ENCODE assay signal across 1 cellular context in the genomic region with DNA sequence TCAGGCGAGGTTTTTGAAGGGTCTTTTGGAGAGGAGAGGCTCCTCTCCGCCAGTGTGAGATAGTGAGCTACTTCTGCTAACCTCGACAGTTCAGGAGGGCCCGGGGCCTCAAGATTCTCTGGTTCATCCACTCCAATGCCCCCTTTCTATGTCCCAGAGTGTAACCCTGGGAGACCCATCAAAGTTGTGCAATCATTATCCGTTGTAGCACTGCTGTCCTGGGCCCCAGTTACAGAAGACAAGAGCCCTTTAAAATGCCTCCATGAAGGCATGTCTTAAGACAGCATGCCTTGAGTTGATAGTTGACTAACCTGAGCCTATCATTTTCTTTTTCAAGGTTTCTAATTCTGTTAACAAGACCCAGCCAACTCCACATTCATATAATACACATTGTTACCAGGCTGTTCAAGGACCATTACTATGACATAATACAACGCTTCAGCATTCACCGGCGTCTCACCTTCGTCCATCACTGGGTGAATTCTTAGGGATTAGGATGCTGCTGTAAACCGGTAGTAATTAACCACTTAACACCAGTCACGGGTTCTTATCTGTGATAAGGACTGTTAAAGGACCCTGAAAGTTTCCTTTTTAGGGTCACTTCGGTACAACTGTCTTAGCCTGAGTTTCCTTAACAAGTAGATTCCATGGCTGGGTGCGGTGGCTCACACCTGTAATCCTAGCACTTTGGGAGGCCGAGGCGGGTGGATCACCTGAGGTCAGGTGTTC.
TF ChIP-seq lines count a peak whose summit lies in the region.

No MANE protein-coding gene starts in this region.

TF ChIP-seq in GM23338, 12 proteins besides CTCF, POLR2A, EP300 and RAD21 (continued from another document):
- TF ChIP-seq, protein P1, sequence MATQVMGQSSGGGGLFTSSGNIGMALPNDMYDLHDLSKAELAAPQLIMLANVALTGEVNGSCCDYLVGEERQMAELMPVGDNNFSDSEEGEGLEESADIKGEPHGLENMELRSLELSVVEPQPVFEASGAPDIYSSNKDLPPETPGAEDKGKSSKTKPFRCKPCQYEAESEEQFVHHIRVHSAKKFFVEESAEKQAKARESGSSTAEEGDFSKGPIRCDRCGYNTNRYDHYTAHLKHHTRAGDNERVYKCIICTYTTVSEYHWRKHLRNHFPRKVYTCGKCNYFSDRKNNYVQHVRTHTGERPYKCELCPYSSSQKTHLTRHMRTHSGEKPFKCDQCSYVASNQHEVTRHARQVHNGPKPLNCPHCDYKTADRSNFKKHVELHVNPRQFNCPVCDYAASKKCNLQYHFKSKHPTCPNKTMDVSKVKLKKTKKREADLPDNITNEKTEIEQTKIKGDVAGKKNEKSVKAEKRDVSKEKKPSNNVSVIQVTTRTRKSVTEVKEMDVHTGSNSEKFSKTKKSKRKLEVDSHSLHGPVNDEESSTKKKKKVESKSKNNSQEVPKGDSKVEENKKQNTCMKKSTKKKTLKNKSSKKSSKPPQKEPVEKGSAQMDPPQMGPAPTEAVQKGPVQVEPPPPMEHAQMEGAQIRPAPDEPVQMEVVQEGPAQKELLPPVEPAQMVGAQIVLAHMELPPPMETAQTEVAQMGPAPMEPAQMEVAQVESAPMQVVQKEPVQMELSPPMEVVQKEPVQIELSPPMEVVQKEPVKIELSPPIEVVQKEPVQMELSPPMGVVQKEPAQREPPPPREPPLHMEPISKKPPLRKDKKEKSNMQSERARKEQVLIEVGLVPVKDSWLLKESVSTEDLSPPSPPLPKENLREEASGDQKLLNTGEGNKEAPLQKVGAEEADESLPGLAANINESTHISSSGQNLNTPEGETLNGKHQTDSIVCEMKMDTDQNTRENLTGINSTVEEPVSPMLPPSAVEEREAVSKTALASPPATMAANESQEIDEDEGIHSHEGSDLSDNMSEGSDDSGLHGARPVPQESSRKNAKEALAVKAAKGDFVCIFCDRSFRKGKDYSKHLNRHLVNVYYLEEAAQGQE (IDR thresholded peaks at IDR 0.05; ENCODE audit: unreplicated experiment) = no peak
- TF ChIP-seq EZH2phosphoT487 (IDR thresholded peaks at IDR 0.05; ENCODE audit: unreplicated experiment) = no peak
- no peak for TF ChIP-seq STAT1 (IDR thresholded peaks at IDR 0.05; ENCODE audit: unreplicated experiment)
- TF ChIP-seq, protein P2, sequence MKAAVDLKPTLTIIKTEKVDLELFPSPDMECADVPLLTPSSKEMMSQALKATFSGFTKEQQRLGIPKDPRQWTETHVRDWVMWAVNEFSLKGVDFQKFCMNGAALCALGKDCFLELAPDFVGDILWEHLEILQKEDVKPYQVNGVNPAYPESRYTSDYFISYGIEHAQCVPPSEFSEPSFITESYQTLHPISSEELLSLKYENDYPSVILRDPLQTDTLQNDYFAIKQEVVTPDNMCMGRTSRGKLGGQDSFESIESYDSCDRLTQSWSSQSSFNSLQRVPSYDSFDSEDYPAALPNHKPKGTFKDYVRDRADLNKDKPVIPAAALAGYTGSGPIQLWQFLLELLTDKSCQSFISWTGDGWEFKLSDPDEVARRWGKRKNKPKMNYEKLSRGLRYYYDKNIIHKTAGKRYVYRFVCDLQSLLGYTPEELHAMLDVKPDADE (IDR thresholded peaks at IDR 0.05) = no peak
- TF ChIP-seq JUNB (IDR thresholded peaks at IDR 0.05; ENCODE audit: unreplicated experiment) = no peak
